34 cellular contexts compared by ENCODE assay signal in the genomic region with DNA sequence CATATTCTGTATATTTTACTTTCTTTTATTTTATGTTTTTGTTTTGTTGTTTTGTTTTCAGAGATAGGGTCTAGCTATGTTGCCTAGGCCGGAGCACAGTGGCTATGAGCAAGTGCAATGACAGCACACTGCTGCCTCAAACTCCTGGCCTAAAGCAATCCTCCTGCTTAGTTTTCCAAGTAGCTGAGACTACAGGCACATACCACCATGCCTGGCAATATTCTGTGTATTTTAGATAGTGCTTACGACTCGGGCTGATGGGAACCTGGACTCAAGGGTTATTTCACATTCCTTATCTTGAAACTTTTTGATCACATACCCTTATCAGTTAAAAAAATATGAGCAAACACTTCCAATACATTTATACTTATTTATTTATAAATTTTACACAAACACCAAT.
"Had no signal": no experiment of that assay in that cellular context is flagged by ENCODE, and none has a peak within 500 bp of the region (broad histone marks: within the 10 kb centered on the region; RNA-seq: fewer than 3 reads in every experiment).

No MANE protein-coding gene starts in this region.

- H3K4me3 ChIP-seq: MG63 had no signal

- H3K27me3 ChIP-seq: MG63 had no signal

- H3K9me3 ChIP-seq: MG63 had no signal

- H3K36me3 ChIP-seq: MG63 had no signal

- DNase-seq: Karpas-422, Kasumi-1, MG63, MM.1S, MV-4-11, NCI-H1048, NCI-H1092, NCI-H1092 treated with DMSO at 0.1 percent for 48 hours, NCI-H1105, NCI-H1105 treated with DMSO at 0.1 percent for 48 hours, NCI-H1417, NCI-H1417 treated with DMSO at 0.1 percent for 48 hours, NCI-H1436, NCI-H1436 treated with DMSO at 0.1 percent for 48 hours, NCI-H146, NCI-H1694, NCI-H1694 treated with DMSO at 0.1 percent for 48 hours, NCI-H187, NCI-H187 treated with DMSO at 0.1 percent for 48 hours, NCI-H1930, NCI-H2029, NCI-H2029 treated with DMSO at 0.1 percent for 48 hours, NCI-H2081, NCI-H2081 treated with DMSO at 0.1 percent for 48 hours, NCI-H2107, NCI-H2171, NCI-H2227 treated with DMSO at 0.1 percent for 48 hours, NCI-H226, NCI-H345, NCI-H446, NCI-H446 treated with DMSO at 0.1 percent for 48 hours, NCI-H510A, NCI-H510A treated with DMSO at 0.1 percent for 48 hours, NCI-H524 had no signal
